Comparison of ENCODE assay signal across 26 cellular contexts in the genomic region with DNA sequence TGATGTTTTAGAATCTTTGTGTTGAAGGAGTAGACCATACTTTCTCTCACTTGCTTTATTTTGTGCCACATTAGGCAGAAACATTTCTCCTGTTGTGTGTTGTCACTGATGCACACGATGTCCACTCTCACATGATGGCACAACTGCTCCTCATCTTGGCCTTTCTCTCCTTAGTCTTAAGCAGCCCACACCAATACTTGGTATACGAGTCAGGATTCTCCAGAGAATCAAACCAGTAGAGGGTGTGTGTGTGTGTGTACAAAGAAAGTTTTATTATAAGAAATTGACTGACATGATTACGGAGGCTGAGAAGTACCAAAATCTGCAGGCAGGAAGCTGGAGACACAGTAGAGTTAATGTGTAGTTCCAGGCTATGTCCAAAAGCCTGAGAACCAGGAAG.
DNase-seq lines count a peak whose midpoint lies in the region; FAIRE-seq and TF ChIP-seq lines count a peak whose summit lies in the region.
"Had no signal": no experiment of that assay in that cellular context is flagged by ENCODE, and none has a peak within 500 bp of the region (broad histone marks: within the 10 kb centered on the region; RNA-seq: fewer than 3 reads in every experiment).

No MANE protein-coding gene starts in this region.

- H3K27ac ChIP-seq in trophoblast cell (ENCODE audit: low read depth, low read length), result no peak overlapping the region
- H3K27ac ChIP-seq: BLaER1, spleen, thyroid gland had no signal

- no CpG with 5 or more reads among the region's 3 CpGs for WGBS in trophoblast cell (ENCODE audit: extremely low coverage, insufficient coverage, insufficient read length)

- H3K9ac ChIP-seq in trophoblast cell (ENCODE audit: low read length), result no peak overlapping the region
- H3K9ac ChIP-seq: BLaER1 had no signal

- H3K4me1 ChIP-seq in trophoblast cell (ENCODE audit: control insufficient read depth in 1 of 2, insufficient read depth in 2 of 2, low read length in 2 of 2), result no peaks in the 10 kb centered on the region
- H3K4me1 ChIP-seq: BLaER1, spleen, thyroid gland had no signal

- DNase-seq in ACHN (peak; percentile 2), H54 (ENCODE audit: insufficient read length, low spot score) (no peak), amniotic stem cell (lab: John Stamatoyannopoulos, UW) (peak; percentile 6), hepatic stellate cell (ENCODE audit: low spot score) (peak; percentile 6), NCI-H2081 treated with DMSO at 0.1 percent for 48 hours (lab: John Stamatoyannopoulos, UW) (no peak), trophoblast cell (no peak), anterior cingulate cortex (lab: John Stamatoyannopoulos, UW) (no peak), NCI-H345 (lab: John Stamatoyannopoulos, UW) (no peak)
- DNase-seq: 8988T; activated naive CD4-positive, alpha-beta T cell treated with anti-CD3 and anti-CD28 coated beads for 36 hours; activated T-cell treated with anti-CD3 and anti-CD28 coated beads, Interleukin-2, amount 50 U/mL, for 48 hours; effector CD8-positive, alpha-beta T cell; erythroblast; left cardiac atrium; mesendoderm; naive thymus-derived CD8-positive, alpha-beta T cell; NCI-H1092 treated with DMSO at 0.1 percent for 48 hours; NCI-H1930; NCI-H510A; retina; spleen; stimulated activated CD4-positive, alpha-beta T cell treated with anti-CD3 and anti-CD28 coated beads, Interleukin-4, amount 100 ng/mL, for 1 hour; stimulated activated naive CD4-positive, alpha-beta T cell; T-cell; thyroid gland had no signal

- no peak for TF ChIP-seq POLR2A in H54 (IDR thresholded peaks at IDR 0.05; ENCODE audit: low read depth, low read length)

- H3K79me1 ChIP-seq in trophoblast cell (ENCODE audit: low read length), result no peaks in the 10 kb centered on the region

- H4K12ac ChIP-seq in trophoblast cell (ENCODE audit: low read depth, low read length), result no peak overlapping the region

- H2BK5ac ChIP-seq in trophoblast cell (ENCODE audit: low read depth, low read length, poor library complexity), result no peak overlapping the region

- H2BK120ac ChIP-seq in trophoblast cell (ENCODE audit: insufficient read depth, low read length, poor library complexity), result no peak overlapping the region

- in situ Hi-C loops in ACHN (cut with HindIII; ENCODE audit: low pct_ligation_motif_present, low pct_unique_long_range_greater_than_20kb, low sequenced_read_pairs), result no loop called here

- FAIRE-seq in H54 (lab: Jason Lieb, UNC), result peak; percentile 61

- no peak overlapping the region for H4K8ac ChIP-seq in trophoblast cell (ENCODE audit: low read depth, low read length)

- no peak overlapping the region for H4K91ac ChIP-seq in trophoblast cell (ENCODE audit: low read depth, low read length)

- H2AFZ ChIP-seq in trophoblast cell (ENCODE audit: insufficient read depth, low read length, poor library complexity), result no peak overlapping the region

- no peak overlapping the region for H2AK5ac ChIP-seq in trophoblast cell (ENCODE audit: low read length)

- H3K18ac ChIP-seq in trophoblast cell (ENCODE audit: low read length), result no peak overlapping the region

- H3K23ac ChIP-seq in trophoblast cell (ENCODE audit: low read length), result no peak overlapping the region

- H3K4me3 ChIP-seq in trophoblast cell (ENCODE audit: low read depth, low read length), result no peak overlapping the region
- H3K4me3 ChIP-seq: BLaER1, spleen, thyroid gland had no signal

- H3K9me3 ChIP-seq in trophoblast cell (ENCODE audit: insufficient read depth, low read depth, low read length), result no peaks in the 10 kb centered on the region
- H3K9me3 ChIP-seq: BLaER1, spleen, thyroid gland had no signal

- no peaks in the 10 kb centered on the region for H3K79me2 ChIP-seq in trophoblast cell (ENCODE audit: control insufficient read depth, insufficient read depth, low read length, poor library complexity)

- H3K4ac ChIP-seq in trophoblast cell (ENCODE audit: low read depth, low read length), result no peak overlapping the region

- peaks cover 0 to 2% of the 10 kb centered on the region in 2 experiments for H3K36me3 ChIP-seq in trophoblast cell (ENCODE audit: control insufficient read depth in 1 of 2, insufficient read depth in 2 of 2, low read length in 2 of 2)

- no peaks in the 10 kb centered on the region for H3K27me3 ChIP-seq in trophoblast cell (ENCODE audit: insufficient read depth, low read length)
- H3K27me3 ChIP-seq: BLaER1, spleen, thyroid gland had no signal

- no peak overlapping the region for H3K4me2 ChIP-seq in trophoblast cell (ENCODE audit: low read length)
- H3K4me2 ChIP-seq: BLaER1 had no signal

- no peak overlapping the region for H3K14ac ChIP-seq in trophoblast cell (ENCODE audit: low read length)

- no peak overlapping the region for H2BK12ac ChIP-seq in trophoblast cell (ENCODE audit: low read length)

Comparison
In these comparisons a context has a peak if more than half of its experiments do, and no peak if none do; other contexts are left out.
1. DNase-seq: peak in ACHN (single experiment), amniotic stem cell (single experiment) and hepatic stellate cell (single experiment); none in H54 (single experiment), NCI-H2081 treated with DMSO at 0.1 percent for 48 hours (single experiment), trophoblast cell (0 of 2), anterior cingulate cortex (0 of 58) and NCI-H345 (single experiment).